16 cellular contexts compared by ENCODE assay signal in the genomic region with DNA sequence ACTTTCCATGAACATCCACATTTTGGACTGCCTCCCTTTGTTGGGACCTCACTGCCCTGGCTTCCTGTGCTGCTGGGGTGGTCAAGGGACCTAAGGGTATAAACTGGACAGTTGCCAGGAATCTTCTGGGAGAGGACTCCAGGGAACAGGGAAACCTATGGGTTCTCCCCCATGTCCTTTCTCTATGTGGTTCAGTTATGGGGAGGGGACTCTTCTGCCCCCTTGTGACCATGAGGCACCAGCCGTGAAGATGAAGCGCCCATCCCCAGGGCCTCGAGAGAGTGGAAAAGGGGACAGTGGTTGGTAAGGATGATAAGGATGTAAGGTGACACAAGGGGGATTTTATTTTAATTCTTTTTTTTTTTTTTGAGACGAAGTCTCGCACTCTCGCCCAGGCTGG.
DNase-seq lines count a peak whose midpoint lies in the region; ATAC-seq and TF ChIP-seq lines count a peak whose summit lies in the region.
"Had no signal": no experiment of that assay in that cellular context is flagged by ENCODE, and none has a peak within 500 bp of the region (broad histone marks: within the 10 kb centered on the region; RNA-seq: fewer than 3 reads in every experiment).

No MANE protein-coding gene starts in this region.

- H3K9me1 ChIP-seq in IMR-90 (ENCODE audit: insufficient read depth, low read length), result no peaks in the 10 kb centered on the region

- no peak overlapping the region for H2BK120ac ChIP-seq in IMR-90 (ENCODE audit: low read depth, low read length)

- intact Hi-C loops in IMR-90 (cut with micrococcal nuclease), result no loop called here

- TF ChIP-seq RAD21 in IMR-90 (IDR thresholded peaks at IDR 0.05; ENCODE audit: low read length), result no peak

- H3K9me3 ChIP-seq in IMR-90 (ENCODE audit: control insufficient read depth, insufficient read depth, low read length) (peaks cover 14% of the 10 kb centered on the region; the same call in 1 of the 2 replicates), endodermal cell (ENCODE audit: control insufficient read depth, low read length) (no peaks in the 10 kb centered on the region)
- H3K9me3 ChIP-seq: HAP-1 had no signal

- in situ Hi-C loops in IMR-90 (cut with MboI; ENCODE audit: low sequenced_read_pairs), result no loop called here

- BruUV-seq in IMR-90 (replicated peaks; lab: Mats Ljungman, UMichigan), result no TSS peak

- no peak overlapping the region for H4K8ac ChIP-seq in IMR-90 (ENCODE audit: low read depth in 2 of 2, low read length in 2 of 2)

- no peak overlapping the region for H2BK20ac ChIP-seq in IMR-90 (ENCODE audit: low read depth, low read length)

- no peaks in the 10 kb centered on the region for H3K79me1 ChIP-seq in IMR-90 (ENCODE audit: low read depth in 1 of 2, low read length in 2 of 2)

- ATAC-seq in IMR-90 (ENCODE audit: low read depth) (no peak), HG03432 (IDR thresholded peaks at IDR 0.05; ENCODE audit: unreplicated experiment) (no peak), GM21529 (IDR thresholded peaks at IDR 0.05; ENCODE audit: unreplicated experiment) (no peak)

- WGBS in IMR-90 (ENCODE audit: extremely low coverage in 2 of 2, insufficient read length in 1 of 2), 2 experiments, result no CpG with 5 or more reads among the region's 6 CpGs
- 83 to 89% methylated on average over 3 to 6 of the region's 6 CpGs for WGBS in endodermal cell (ENCODE audit: insufficient coverage in 1 of 2, insufficient read length in 1 of 2), 2 experiments

- H3K56ac ChIP-seq in IMR-90 (ENCODE audit: extremely low read depth, insufficient read depth, low read length), result no peak overlapping the region

- H3K4me3 ChIP-seq in IMR-90 (ENCODE audit: insufficient read depth, low read depth, low read length), result no peak overlapping the region
- no peak overlapping the region for H3K4me3 ChIP-seq in endodermal cell (ENCODE audit: low read length)
- H3K4me3 ChIP-seq: GM23248, HAP-1 had no signal

- POLR2A ChIA-PET in IMR-90 (lab: Charles Lee; ENCODE audit: unreplicated experiment), result no interaction called here

- H3K27ac Mint-ChIP-seq in endodermal cell (no peak overlapping the region), osteocyte (ENCODE audit: unreplicated experiment) (no peak overlapping the region)
- H3K27ac Mint-ChIP-seq: CD4-positive, alpha-beta memory T cell; HFFc6 had no signal

- no peak overlapping the region for H2BK5ac ChIP-seq in IMR-90 (ENCODE audit: low read depth, low read length, poor library complexity, severe bottlenecking)

- H3K27ac ChIP-seq in IMR-90 (ENCODE audit: insufficient read depth, low read length) (no peak overlapping the region), endodermal cell (ENCODE audit: low read depth, low read length) (no peak overlapping the region)
- H3K27ac ChIP-seq: GM23248 had no signal

- DNase-seq in IMR-90 (no peak), endodermal cell (peak; percentile 57), osteocyte (ENCODE audit: extremely low spot score, unreplicated experiment) (peak; percentile 67), NOMO-1 treated with dmso at 0.1 percent for 144 hours (lab: John Stamatoyannopoulos, UW; ENCODE audit: unreplicated experiment) (no peak)
- DNase-seq: C1 segment of cervical spinal cord; Calu3; CD4-positive, alpha-beta memory T cell; COR-L47; DMS53; DMS79 treated with DMSO at 0.1 percent for 48 hours; GF-D8; GM23248; HFFc6 had no signal

- H2AFZ ChIP-seq in IMR-90 (replicated peaks; ENCODE audit: low read length, poor library complexity), result peak overlapping the region; percentile 58
- H2AFZ ChIP-seq: GM23248 had no signal

- no peaks in the 10 kb centered on the region for H4K20me1 ChIP-seq in IMR-90 (ENCODE audit: insufficient read depth, low read length)

- H2AK9ac ChIP-seq in IMR-90 (replicated peaks; ENCODE audit: low read depth, low read length, poor library complexity), result no peak overlapping the region

- no peak overlapping the region for H3K4ac ChIP-seq in IMR-90 (ENCODE audit: low read depth, low read length)

- no peak overlapping the region for H3K4me2 ChIP-seq in IMR-90 (ENCODE audit: low read depth, low read length)

- CTCF ChIA-PET in IMR-90 (lab: Yijun Ruan, JAX), result no interaction called here

- H3K4me1 Mint-ChIP-seq in endodermal cell, result peaks cover 9% of the 10 kb centered on the region
- H3K4me1 Mint-ChIP-seq in osteocyte (ENCODE audit: unreplicated experiment), result no peaks in the 10 kb centered on the region
- H3K4me1 Mint-ChIP-seq: CD4-positive, alpha-beta memory T cell had no signal

- no peak overlapping the region for H3K14ac ChIP-seq in IMR-90 (replicated peaks; ENCODE audit: low read depth, low read length)

- no peak overlapping the region for H3K23ac ChIP-seq in IMR-90 (ENCODE audit: low read depth, low read length)

- H3K4me1 ChIP-seq in IMR-90 (ENCODE audit: control insufficient read depth, insufficient read depth, low read length) (no peaks in the 10 kb centered on the region), endodermal cell (ENCODE audit: control insufficient read depth, insufficient read depth, low read length) (no peaks in the 10 kb centered on the region)
- H3K4me1 ChIP-seq: HAP-1 had no signal

- TF ChIP-seq CTCF in IMR-90 (conservative IDR thresholded peaks at IDR 0.05; ENCODE audit: low read depth, low read length) (no peak), endodermal cell (conservative IDR thresholded peaks at IDR 0.05) (peak; percentile 45), osteocyte (IDR thresholded peaks at IDR 0.05) (no peak)

- H3K9ac ChIP-seq in IMR-90 (ENCODE audit: low read depth, low read length) (no peak overlapping the region), endodermal cell (ENCODE audit: extremely low read depth, low read length, poor library complexity, severe bottlenecking) (no peak overlapping the region)
- H3K9ac ChIP-seq: GM23248 had no signal

- H3K18ac ChIP-seq in IMR-90 (ENCODE audit: low read depth, low read length), result no peak overlapping the region

- dilution Hi-C loops in IMR-90 (cut with HindIII; ENCODE audit: low sequenced_read_pairs, unreplicated experiment), result no loop called here

- H2AK5ac ChIP-seq in IMR-90 (ENCODE audit: low read depth, low read length), result no peak overlapping the region

- TF ChIP-seq POLR2A in IMR-90 (IDR thresholded peaks at IDR 0.05; ENCODE audit: low read depth, low read length), result no peak

- H3K36me3 ChIP-seq in IMR-90 (ENCODE audit: control insufficient read depth, insufficient read depth, low read length) (no peaks in the 10 kb centered on the region), endodermal cell (ENCODE audit: control insufficient read depth, insufficient read depth, low read length) (no peaks in the 10 kb centered on the region)
- H3K36me3 ChIP-seq: HAP-1 had no signal

- H3K27me3 Mint-ChIP-seq in endodermal cell (ENCODE audit: insufficient read depth) (peaks cover 3% of the 10 kb centered on the region), osteocyte (ENCODE audit: unreplicated experiment) (peaks cover 5% of the 10 kb centered on the region)
- H3K27me3 Mint-ChIP-seq: CD4-positive, alpha-beta memory T cell had no signal

- H3K36me3 Mint-ChIP-seq in endodermal cell (ENCODE audit: low read depth) (no peaks in the 10 kb centered on the region), osteocyte (ENCODE audit: unreplicated experiment) (no peaks in the 10 kb centered on the region)
- H3K36me3 Mint-ChIP-seq: CD4-positive, alpha-beta memory T cell had no signal

- H3K4me3 Mint-ChIP-seq in endodermal cell (no peak overlapping the region), osteocyte (ENCODE audit: unreplicated experiment) (no peak overlapping the region)
- H3K4me3 Mint-ChIP-seq: HFFc6 had no signal

- no peak overlapping the region for H4K5ac ChIP-seq in IMR-90 (ENCODE audit: low read depth, low read length)

- no peak overlapping the region for H2BK15ac ChIP-seq in IMR-90 (ENCODE audit: low read depth, low read length)

- H3K9me3 Mint-ChIP-seq in endodermal cell (peaks cover 2% of the 10 kb centered on the region), osteocyte (ENCODE audit: unreplicated experiment) (no peaks in the 10 kb centered on the region)

- no peaks in the 10 kb centered on the region for H3K27me3 ChIP-seq in IMR-90 (ENCODE audit: control insufficient read depth, insufficient read depth, low read length)
- H3K27me3 ChIP-seq in endodermal cell (ENCODE audit: control insufficient read depth, insufficient read depth, low read length, poor library complexity, severe bottlenecking), result no peaks in the 10 kb centered on the region

- H4K91ac ChIP-seq in IMR-90 (ENCODE audit: insufficient read depth, low read depth, low read length), result no peak overlapping the region

TF ChIP-seq in IMR-90, 13 proteins besides CTCF, POLR2A, EP300 and RAD21 (continues in another document):
- TF ChIP-seq MXI1 (IDR thresholded peaks at IDR 0.05; ENCODE audit: borderline replicate concordance, low read depth, low read length) (no peak), NFE2L2 (IDR thresholded peaks at IDR 0.05; ENCODE audit: low read depth, low read length) (no peak), MAZ (IDR thresholded peaks at IDR 0.05; ENCODE audit: borderline replicate concordance, low read depth, low read length) (no peak), FOS (IDR thresholded peaks at IDR 0.05; ENCODE audit: low read depth, low read length) (no peak), CEBPB (IDR thresholded peaks at IDR 0.05; ENCODE audit: low read depth, low read length) (no peak), MAFK (IDR thresholded peaks at IDR 0.05; ENCODE audit: low read depth, low read length) (no peak), RFX5 (IDR thresholded peaks at IDR 0.05; ENCODE audit: low read depth, low read length) (no peak), BHLHE40 (IDR thresholded peaks at IDR 0.05; ENCODE audit: low read depth, low read length) (no peak), ELK1 (IDR thresholded peaks at IDR 0.05; ENCODE audit: borderline replicate concordance, low read depth, low read length) (no peak), CHD1 (IDR thresholded peaks at IDR 0.05; ENCODE audit: low read depth, low read length) (no peak)
- TF ChIP-seq, protein P1, sequence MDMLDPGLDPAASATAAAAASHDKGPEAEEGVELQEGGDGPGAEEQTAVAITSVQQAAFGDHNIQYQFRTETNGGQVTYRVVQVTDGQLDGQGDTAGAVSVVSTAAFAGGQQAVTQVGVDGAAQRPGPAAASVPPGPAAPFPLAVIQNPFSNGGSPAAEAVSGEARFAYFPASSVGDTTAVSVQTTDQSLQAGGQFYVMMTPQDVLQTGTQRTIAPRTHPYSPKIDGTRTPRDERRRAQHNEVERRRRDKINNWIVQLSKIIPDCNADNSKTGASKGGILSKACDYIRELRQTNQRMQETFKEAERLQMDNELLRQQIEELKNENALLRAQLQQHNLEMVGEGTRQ (IDR thresholded peaks at IDR 0.05; ENCODE audit: low read depth, low read length), result no peak

Comparison
In these comparisons a context has a peak if more than half of its experiments do, and no peak if none do; other contexts are left out.
1. DNase-seq: peak in endodermal cell (single experiment) and osteocyte (single experiment); none in IMR-90 (single experiment) and NOMO-1 treated with dmso at 0.1 percent for 144 hours (single experiment).